1 cellular context compared by ENCODE assay signal in genomic region chr14:23071975-23072539, GRCh38.
TF ChIP-seq lines count a peak whose summit lies in the region.

No MANE protein-coding gene starts in this region.

TF ChIP-seq in GM23338, 12 proteins besides CTCF, POLR2A, EP300 and RAD21 (continued from another document):
- TF ChIP-seq, protein P1, sequence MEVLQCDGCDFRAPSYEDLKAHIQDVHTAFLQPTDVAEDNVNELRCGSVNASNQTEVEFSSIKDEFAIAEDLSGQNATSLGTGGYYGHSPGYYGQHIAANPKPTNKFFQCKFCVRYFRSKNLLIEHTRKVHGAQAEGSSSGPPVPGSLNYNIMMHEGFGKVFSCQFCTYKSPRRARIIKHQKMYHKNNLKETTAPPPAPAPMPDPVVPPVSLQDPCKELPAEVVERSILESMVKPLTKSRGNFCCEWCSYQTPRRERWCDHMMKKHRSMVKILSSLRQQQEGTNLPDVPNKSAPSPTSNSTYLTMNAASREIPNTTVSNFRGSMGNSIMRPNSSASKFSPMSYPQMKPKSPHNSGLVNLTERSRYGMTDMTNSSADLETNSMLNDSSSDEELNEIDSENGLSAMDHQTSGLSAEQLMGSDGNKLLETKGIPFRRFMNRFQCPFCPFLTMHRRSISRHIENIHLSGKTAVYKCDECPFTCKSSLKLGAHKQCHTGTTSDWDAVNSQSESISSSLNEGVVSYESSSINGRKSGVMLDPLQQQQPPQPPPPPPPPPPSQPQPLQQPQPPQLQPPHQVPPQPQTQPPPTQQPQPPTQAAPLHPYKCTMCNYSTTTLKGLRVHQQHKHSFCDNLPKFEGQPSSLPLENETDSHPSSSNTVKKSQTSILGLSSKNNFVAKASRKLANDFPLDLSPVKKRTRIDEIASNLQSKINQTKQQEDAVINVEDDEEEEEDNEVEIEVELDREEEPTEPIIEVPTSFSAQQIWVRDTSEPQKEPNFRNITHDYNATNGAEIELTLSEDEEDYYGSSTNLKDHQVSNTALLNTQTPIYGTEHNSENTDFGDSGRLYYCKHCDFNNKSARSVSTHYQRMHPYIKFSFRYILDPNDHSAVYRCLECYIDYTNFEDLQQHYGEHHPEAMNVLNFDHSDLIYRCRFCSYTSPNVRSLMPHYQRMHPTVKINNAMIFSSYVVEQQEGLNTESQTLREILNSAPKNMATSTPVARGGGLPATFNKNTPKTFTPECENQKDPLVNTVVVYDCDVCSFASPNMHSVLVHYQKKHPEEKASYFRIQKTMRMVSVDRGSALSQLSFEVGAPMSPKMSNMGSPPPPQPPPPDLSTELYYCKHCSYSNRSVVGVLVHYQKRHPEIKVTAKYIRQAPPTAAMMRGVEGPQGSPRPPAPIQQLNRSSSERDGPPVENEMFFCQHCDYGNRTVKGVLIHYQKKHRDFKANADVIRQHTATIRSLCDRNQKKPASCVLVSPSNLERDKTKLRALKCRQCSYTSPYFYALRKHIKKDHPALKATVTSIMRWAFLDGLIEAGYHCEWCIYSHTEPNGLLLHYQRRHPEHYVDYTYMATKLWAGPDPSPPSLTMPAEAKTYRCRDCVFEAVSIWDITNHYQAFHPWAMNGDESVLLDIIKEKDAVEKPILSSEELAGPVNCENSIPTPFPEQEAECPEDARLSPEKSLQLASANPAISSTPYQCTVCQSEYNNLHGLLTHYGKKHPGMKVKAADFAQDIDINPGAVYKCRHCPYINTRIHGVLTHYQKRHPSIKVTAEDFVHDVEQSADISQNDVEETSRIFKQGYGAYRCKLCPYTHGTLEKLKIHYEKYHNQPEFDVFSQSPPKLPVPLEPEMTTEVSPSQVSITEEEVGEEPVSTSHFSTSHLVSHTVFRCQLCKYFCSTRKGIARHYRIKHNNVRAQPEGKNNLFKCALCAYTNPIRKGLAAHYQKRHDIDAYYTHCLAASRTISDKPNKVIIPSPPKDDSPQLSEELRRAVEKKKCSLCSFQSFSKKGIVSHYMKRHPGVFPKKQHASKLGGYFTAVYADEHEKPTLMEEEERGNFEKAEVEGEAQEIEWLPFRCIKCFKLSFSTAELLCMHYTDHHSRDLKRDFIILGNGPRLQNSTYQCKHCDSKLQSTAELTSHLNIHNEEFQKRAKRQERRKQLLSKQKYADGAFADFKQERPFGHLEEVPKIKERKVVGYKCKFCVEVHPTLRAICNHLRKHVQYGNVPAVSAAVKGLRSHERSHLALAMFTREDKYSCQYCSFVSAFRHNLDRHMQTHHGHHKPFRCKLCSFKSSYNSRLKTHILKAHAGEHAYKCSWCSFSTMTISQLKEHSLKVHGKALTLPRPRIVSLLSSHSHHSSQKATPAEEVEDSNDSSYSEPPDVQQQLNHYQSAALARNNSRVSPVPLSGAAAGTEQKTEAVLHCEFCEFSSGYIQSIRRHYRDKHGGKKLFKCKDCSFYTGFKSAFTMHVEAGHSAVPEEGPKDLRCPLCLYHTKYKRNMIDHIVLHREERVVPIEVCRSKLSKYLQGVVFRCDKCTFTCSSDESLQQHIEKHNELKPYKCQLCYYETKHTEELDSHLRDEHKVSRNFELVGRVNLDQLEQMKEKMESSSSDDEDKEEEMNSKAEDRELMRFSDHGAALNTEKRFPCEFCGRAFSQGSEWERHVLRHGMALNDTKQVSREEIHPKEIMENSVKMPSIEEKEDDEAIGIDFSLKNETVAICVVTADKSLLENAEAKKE (CRISPR knock-in tag; IDR thresholded peaks at IDR 0.05): no peak
